In genomic region chr5:140605879-140606278, GRCh38 we compare ENCODE assay signal across 2 cellular contexts.
TF ChIP-seq lines count a peak whose summit lies in the region.

No MANE protein-coding gene starts in this region.

TF ChIP-seq in K562, 482 proteins besides CTCF, POLR2A, EP300 and RAD21:
- TF ChIP-seq ZNF512 (tag; IDR thresholded peaks at IDR 0.05) (peak; percentile 64; the same call in 1 of the 2 replicates), ZNF830 (CRISPR knock-in tag; IDR thresholded peaks at IDR 0.05) (no peak), ZNF445 (CRISPR knock-in tag; IDR thresholded peaks at IDR 0.05; ENCODE audit: low read depth) (no peak)
TF ChIP-seq in K562: peak in this region for 1.

TF ChIP-seq in HEK293T, 16 proteins besides CTCF, POLR2A, EP300 and RAD21:
- TF ChIP-seq CTBP1 (IDR thresholded peaks at IDR 0.05; ENCODE audit: borderline replicate concordance) = no peak
- TF ChIP-seq ELF4 (IDR thresholded peaks at IDR 0.05) = no peak
- no peak for TF ChIP-seq ARNT (IDR thresholded peaks at IDR 0.05)
- no peak for TF ChIP-seq FOXM1 (IDR thresholded peaks at IDR 0.05; ENCODE audit: borderline replicate concordance)
- TF ChIP-seq FOXK2 (IDR thresholded peaks at IDR 0.05) = no peak
- TF ChIP-seq L3MBTL2 (conservative IDR thresholded peaks at IDR 0.05) = no peak
- TF ChIP-seq NFRKB (IDR thresholded peaks at IDR 0.05) = no peak
- TF ChIP-seq BHLHE40 (IDR thresholded peaks at IDR 0.05; ENCODE audit: borderline replicate concordance) = no peak
- TF ChIP-seq HDGF (IDR thresholded peaks at IDR 0.05; ENCODE audit: borderline replicate concordance) = no peak
- TF ChIP-seq SUZ12 (IDR thresholded peaks at IDR 0.05) = no peak
- TF ChIP-seq, protein P1, sequence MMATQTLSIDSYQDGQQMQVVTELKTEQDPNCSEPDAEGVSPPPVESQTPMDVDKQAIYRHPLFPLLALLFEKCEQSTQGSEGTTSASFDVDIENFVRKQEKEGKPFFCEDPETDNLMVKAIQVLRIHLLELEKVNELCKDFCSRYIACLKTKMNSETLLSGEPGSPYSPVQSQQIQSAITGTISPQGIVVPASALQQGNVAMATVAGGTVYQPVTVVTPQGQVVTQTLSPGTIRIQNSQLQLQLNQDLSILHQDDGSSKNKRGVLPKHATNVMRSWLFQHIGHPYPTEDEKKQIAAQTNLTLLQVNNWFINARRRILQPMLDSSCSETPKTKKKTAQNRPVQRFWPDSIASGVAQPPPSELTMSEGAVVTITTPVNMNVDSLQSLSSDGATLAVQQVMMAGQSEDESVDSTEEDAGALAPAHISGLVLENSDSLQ (IDR thresholded peaks at IDR 0.05) = no peak
- TF ChIP-seq FOXA1 (IDR thresholded peaks at IDR 0.05) = no peak
- no peak for TF ChIP-seq ZNF384 (IDR thresholded peaks at IDR 0.05)
- TF ChIP-seq LEF1 (IDR thresholded peaks at IDR 0.05; ENCODE audit: borderline replicate concordance) = no peak
- TF ChIP-seq SP1 (IDR thresholded peaks at IDR 0.05) = no peak
- TF ChIP-seq TARDBP (IDR thresholded peaks at IDR 0.05) = no peak
